8 cellular contexts compared by ENCODE assay signal in the genomic region with DNA sequence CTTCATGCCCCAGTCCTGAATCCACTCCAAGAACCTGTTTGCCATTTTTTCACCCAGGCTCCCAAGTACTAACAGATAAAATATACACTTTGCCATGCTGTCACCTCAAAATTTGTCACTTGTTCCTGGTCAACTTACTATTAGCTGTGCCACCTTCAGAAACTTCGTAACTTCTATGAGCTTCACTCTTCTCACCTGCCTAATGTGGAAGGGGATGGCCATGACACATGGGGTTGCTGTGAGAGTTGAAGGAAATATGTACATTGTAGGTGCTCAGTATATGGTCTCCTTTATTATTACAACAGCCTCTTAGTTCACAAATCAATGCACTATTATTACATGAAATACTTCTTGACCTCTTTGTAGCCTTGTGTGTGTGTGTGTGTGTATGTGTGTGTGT. TPM values are rescaled to one million over a fixed set of nuclear protein-coding genes. Genes with fewer than 3 reads are reported as not detected.
DNase-seq lines count a peak whose midpoint lies in the region; ATAC-seq and TF ChIP-seq lines count a peak whose summit lies in the region.
"Had no signal": no experiment of that assay in that cellular context is flagged by ENCODE, and none has a peak within 500 bp of the region (broad histone marks: within the 10 kb centered on the region; RNA-seq: fewer than 3 reads in every experiment).

No MANE protein-coding gene starts in this region.

- no peak overlapping the region for H2AFZ ChIP-seq in Karpas-422 (ENCODE audit: low read length)

- no peak for TF ChIP-seq CTCF in nephron progenitor cell (IDR thresholded peaks at IDR 0.05)

- no peaks in the 10 kb centered on the region for H3K27me3 ChIP-seq in Karpas-422 (ENCODE audit: low read length)

- no peaks in the 10 kb centered on the region for H3K36me3 ChIP-seq in Karpas-422 (ENCODE audit: insufficient read depth, low read length)

- H3K4me3 Mint-ChIP-seq in activated T-helper 17 cell treated with anti-CD3 and anti-CD28 coated beads, Interleukin-2, amount 50 U/mL, for 72 hours: peak overlapping the region; percentile 79
- no peak overlapping the region for H3K4me3 Mint-ChIP-seq in nephron progenitor cell

- no peak overlapping the region for H3K9ac ChIP-seq in Karpas-422 (ENCODE audit: low read length)

- H4K20me1 ChIP-seq in Karpas-422 (ENCODE audit: insufficient read depth, low read depth, low read length): no peaks in the 10 kb centered on the region

- ATAC-seq in GM18498 (IDR thresholded peaks at IDR 0.05; ENCODE audit: unreplicated experiment) (peak; percentile 13), HG02759 (IDR thresholded peaks at IDR 0.05; ENCODE audit: unreplicated experiment) (peak; percentile 7), HG02678 (IDR thresholded peaks at IDR 0.05; ENCODE audit: unreplicated experiment) (no peak)
- peak; percentile 50 for ATAC-seq in activated T-helper 17 cell treated with anti-CD3 and anti-CD28 coated beads, Interleukin-2, amount 50 U/mL, for 72 hours (replicated peaks)

- H3K4me2 ChIP-seq in Karpas-422 (ENCODE audit: low read depth, low read length, poor library complexity, severe bottlenecking): no peak overlapping the region

- peaks cover 7% of the 10 kb centered on the region for H3K4me1 ChIP-seq in Karpas-422 (ENCODE audit: low read length)

- H3K27ac Mint-ChIP-seq in activated T-helper 17 cell treated with anti-CD3 and anti-CD28 coated beads, Interleukin-2, amount 50 U/mL, for 72 hours: peak overlapping the region; percentile 96
- peak overlapping the region; percentile 2 for H3K27ac Mint-ChIP-seq in nephron progenitor cell

- no peaks in the 10 kb centered on the region for H3K9me3 ChIP-seq in Karpas-422 (ENCODE audit: low read length)

- no peaks in the 10 kb centered on the region for H3K9me3 Mint-ChIP-seq in activated T-helper 17 cell treated with anti-CD3 and anti-CD28 coated beads, Interleukin-2, amount 50 U/mL, for 72 hours
- H3K9me3 Mint-ChIP-seq in nephron progenitor cell: peaks cover 56% of the 10 kb centered on the region

- no peak overlapping the region for H3K27ac ChIP-seq in Karpas-422 (ENCODE audit: low read length)

- H3K9me2 ChIP-seq in Karpas-422 (replicated peaks; ENCODE audit: insufficient read depth, low read length): no peaks in the 10 kb centered on the region

- H3K79me2 ChIP-seq in Karpas-422 (ENCODE audit: low read length): no peaks in the 10 kb centered on the region

- H3K4me1 Mint-ChIP-seq in activated T-helper 17 cell treated with anti-CD3 and anti-CD28 coated beads, Interleukin-2, amount 50 U/mL, for 72 hours: peaks cover 31% of the 10 kb centered on the region
- H3K4me1 Mint-ChIP-seq in nephron progenitor cell: no peaks in the 10 kb centered on the region

- DNase-seq in nephron progenitor cell: no peak
- DNase-seq in dermis blood vessel endothelial cell: no peak
- DNase-seq in Karpas-422: no peak

- no peaks in the 10 kb centered on the region for H3K27me3 Mint-ChIP-seq in activated T-helper 17 cell treated with anti-CD3 and anti-CD28 coated beads, Interleukin-2, amount 50 U/mL, for 72 hours
- H3K27me3 Mint-ChIP-seq in nephron progenitor cell (ENCODE audit: low read depth, poor library complexity): peaks cover 3% of the 10 kb centered on the region

- peaks cover 7% of the 10 kb centered on the region for H3K36me3 Mint-ChIP-seq in activated T-helper 17 cell treated with anti-CD3 and anti-CD28 coated beads, Interleukin-2, amount 50 U/mL, for 72 hours (ENCODE audit: low read depth)
- H3K36me3 Mint-ChIP-seq in nephron progenitor cell (ENCODE audit: low read depth): peaks cover 5% of the 10 kb centered on the region

- no peak overlapping the region for H3K4me3 ChIP-seq in Karpas-422 (ENCODE audit: low read length)

RNA-seq across cellular contexts. Expression of gene TMSB4X, which starts 10.4 kb away (rescaled TPM):
- total RNA-seq in activated T-helper 17 cell treated with anti-CD3 and anti-CD28 coated beads, Interleukin-2, amount 50 U/mL, for 72 hours: 1,000 to 10,000 TPM; 6,631 to 7,873 TPM
- total RNA-seq in dermis blood vessel endothelial cell: 8,354 and 18,147 TPM in 2 replicates
- total RNA-seq in Karpas-422 (2014; rRNA removed; shearing (Covaris generic); ENCODE audit: low replicate concordance): 2,363 and 3,856 TPM in 2 replicates

RNA-seq across cellular contexts. Expression of gene FAM9C, which starts 59.1 kb away (rescaled TPM):
- under 1 TPM in 1 of 2 donors, not detected in 1; 0.21 TPM for total RNA-seq in activated T-helper 17 cell treated with anti-CD3 and anti-CD28 coated beads, Interleukin-2, amount 50 U/mL, for 72 hours
- 0.05 TPM in 1 of 2 replicates, not detected in the other for total RNA-seq in dermis blood vessel endothelial cell
- not detected in 2 replicates for total RNA-seq in Karpas-422 (2014; rRNA removed; shearing (Covaris generic); ENCODE audit: low replicate concordance)
- total RNA-seq: dermis microvascular lymphatic vessel endothelial cell had no signal
